ENCODE assay signal across 1 cellular context in genomic region chr15:59428898-59429297, GRCh38. TPM values are rescaled to one million over a fixed set of nuclear protein-coding genes. Genes with fewer than 3 reads are reported as not detected.
"Had no signal": no experiment of that assay in that cellular context is flagged by ENCODE, and none has a peak within 500 bp of the region (broad histone marks: within the 10 kb centered on the region; RNA-seq: fewer than 3 reads in every experiment).

No MANE protein-coding gene starts in this region.

RNA-seq across cellular contexts. Expression of gene FAM81A, which starts 9.1 kb away (rescaled TPM):
- total RNA-seq: lung microvascular endothelial cell had no signal
